In genomic region chr10:96283756-96284155, GRCh38 we compare ENCODE assay signal across 37 cellular contexts. TPM values are rescaled to one million over a fixed set of nuclear protein-coding genes. Genes with fewer than 3 reads are reported as not detected.
"Had no signal": no experiment of that assay in that cellular context is flagged by ENCODE, and none has a peak within 500 bp of the region (broad histone marks: within the 10 kb centered on the region; RNA-seq: fewer than 3 reads in every experiment).

No MANE protein-coding gene starts in this region.

- H3K9me3 ChIP-seq: heart left ventricle, ovary, sigmoid colon had no signal

- H3K27ac Mint-ChIP-seq: activated naive CD4-positive, alpha-beta T cell treated with anti-CD3 and anti-CD28 coated beads for 36 hours; activated naive CD8-positive, alpha-beta T cell treated with anti-CD3 and anti-CD28 coated beads, Interleukin-2, amount 10 ng/mL, durations not matched to agents 7 days and 5 days; activated T-helper 1 cell treated with anti-CD3 and anti-CD28 coated beads, Interleukin-12 subunit alpha, Interleukin-12 subunit beta, Interleukin-2, Interleukin-4 antibody, amounts not matched to agents 30 ng/mL and 10 ng/mL and 1 ng/mL, durations not matched to agents 14 hours and 24 hours and 36 hours; effector memory CD8-positive, alpha-beta T cell; progenitor cell of endocrine pancreas; stimulated activated memory B cell treated with anti-CD40 and anti-IgM and Interleukin-4, amounts not matched to agents 10 μg/mL and 1 μg/mL and 100 μg/mL, for 72 hours; stimulated activated naive CD8-positive, alpha-beta T cell treated with anti-CD3 and anti-CD28 coated beads, Interleukin-15, amount 100 ng/mL, for 72 hours had no signal

- ATAC-seq: activated CD4-positive, CD25-positive, alpha-beta regulatory T cell treated with anti-CD3 and anti-CD28 coated beads, Interleukin-2, amount 50 U/mL, for 24 hours; effector memory CD8-positive, alpha-beta T cell; heart left ventricle; left cardiac atrium; stimulated activated memory B cell treated with anti-CD40 and anti-IgM and Interleukin-4, amounts not matched to agents 10 μg/mL and 1 μg/mL and 100 μg/mL, for 72 hours; stimulated activated naive CD8-positive, alpha-beta T cell treated with anti-CD3 and anti-CD28 coated beads, Interleukin-15, amount 100 ng/mL, for 72 hours had no signal

- H3K27ac ChIP-seq: heart left ventricle, ovary, sigmoid colon, WERI-Rb-1 had no signal

- H3K4me3 ChIP-seq: heart left ventricle, lung, ovary, sigmoid colon had no signal

- H3K36me3 Mint-ChIP-seq: activated naive CD8-positive, alpha-beta T cell treated with anti-CD3 and anti-CD28 coated beads, Interleukin-2, amount 10 ng/mL, durations not matched to agents 7 days and 5 days; stimulated activated memory B cell treated with anti-CD40 and anti-IgM and Interleukin-4, amounts not matched to agents 10 μg/mL and 1 μg/mL and 100 μg/mL, for 72 hours had no signal

- DNase-seq: activated CD4-positive, alpha-beta T cell treated with anti-CD3 and anti-CD28 coated beads for 48 hours; activated CD4-positive, alpha-beta T cell treated with anti-CD3 and anti-CD28 coated beads, Interleukin-2, amount 50 U/mL, for 48 hours; activated CD8-positive, alpha-beta memory T cell treated with anti-CD3 and anti-CD28 coated beads for 24 hours; activated effector memory CD4-positive, alpha-beta T cell treated with anti-CD3 and anti-CD28 coated beads, Interleukin-2, amount 50 U/mL, for 16 hours; activated naive CD4-positive, alpha-beta T cell treated with anti-CD3 and anti-CD28 coated beads for 36 hours; activated naive CD8-positive, alpha-beta T cell treated with anti-CD3 and anti-CD28 coated beads, Interleukin-2, amount 10 ng/mL, durations not matched to agents 7 days and 5 days; activated T-cell treated with anti-CD3 and anti-CD28 coated beads, Interleukin-2, amount 50 U/mL, for 1 hour; amniotic stem cell; caudate nucleus; cortex of kidney; effector memory CD8-positive, alpha-beta T cell; heart left ventricle; left cardiac atrium; mesendoderm; ovary; retina; sigmoid colon; small intestine; stimulated activated CD4-positive, alpha-beta T cell treated with anti-CD3 and anti-CD28 coated beads, Interleukin-1b, Interleukin-23, amount 100 ng/mL, for 48 hours; stimulated activated CD4-positive, alpha-beta T cell treated with anti-CD3 and anti-CD28 coated beads, Interleukin-4, amount 100 ng/mL, for 4 hours; stimulated activated CD8-positive, alpha-beta memory T cell treated with anti-CD3 and anti-CD28 coated beads, Interleukin-4, amount 100 ng/mL, for 48 hours; stimulated activated naive CD8-positive, alpha-beta T cell treated with anti-CD3 and anti-CD28 coated beads, Interleukin-15, amount 100 ng/mL, for 72 hours; substantia nigra; WERI-Rb-1 had no signal

- H3K27me3 ChIP-seq: ovary, sigmoid colon had no signal

- H3K9me3 Mint-ChIP-seq: activated naive CD4-positive, alpha-beta T cell treated with anti-CD3 and anti-CD28 coated beads for 36 hours; activated naive CD8-positive, alpha-beta T cell treated with anti-CD3 and anti-CD28 coated beads, Interleukin-2, amount 10 ng/mL, durations not matched to agents 7 days and 5 days; activated T-helper 1 cell treated with anti-CD3 and anti-CD28 coated beads, Interleukin-12 subunit alpha, Interleukin-12 subunit beta, Interleukin-2, Interleukin-4 antibody, amounts not matched to agents 30 ng/mL and 10 ng/mL and 1 ng/mL, durations not matched to agents 14 hours and 24 hours and 36 hours; effector memory CD8-positive, alpha-beta T cell; stimulated activated naive CD8-positive, alpha-beta T cell treated with anti-CD3 and anti-CD28 coated beads, Interleukin-15, amount 100 ng/mL, for 72 hours had no signal

- H3K4me3 Mint-ChIP-seq: activated naive CD4-positive, alpha-beta T cell treated with anti-CD3 and anti-CD28 coated beads for 36 hours; activated naive CD8-positive, alpha-beta T cell treated with anti-CD3 and anti-CD28 coated beads, Interleukin-2, amount 10 ng/mL, durations not matched to agents 7 days and 5 days; activated T-helper 1 cell treated with anti-CD3 and anti-CD28 coated beads, Interleukin-12 subunit alpha, Interleukin-12 subunit beta, Interleukin-2, Interleukin-4 antibody, amounts not matched to agents 30 ng/mL and 10 ng/mL and 1 ng/mL, durations not matched to agents 14 hours and 24 hours and 36 hours; effector memory CD8-positive, alpha-beta T cell; stimulated activated memory B cell treated with anti-CD40 and anti-IgM and Interleukin-4, amounts not matched to agents 10 μg/mL and 1 μg/mL and 100 μg/mL, for 72 hours; stimulated activated naive CD8-positive, alpha-beta T cell treated with anti-CD3 and anti-CD28 coated beads, Interleukin-15, amount 100 ng/mL, for 72 hours had no signal

- H3K36me3 ChIP-seq: heart left ventricle, ovary, sigmoid colon, WERI-Rb-1 had no signal

- H3K27me3 Mint-ChIP-seq: progenitor cell of endocrine pancreas; stimulated activated memory B cell treated with anti-CD40 and anti-IgM and Interleukin-4, amounts not matched to agents 10 μg/mL and 1 μg/mL and 100 μg/mL, for 72 hours; stimulated activated naive CD8-positive, alpha-beta T cell treated with anti-CD3 and anti-CD28 coated beads, Interleukin-15, amount 100 ng/mL, for 72 hours had no signal

RNA-seq across cellular contexts. Expression of gene BLNK, which starts 12.4 kb away (rescaled TPM):
- total RNA-seq: activated naive CD4-positive, alpha-beta T cell treated with anti-CD3 and anti-CD28 coated beads for 36 hours; activated T-helper 1 cell treated with anti-CD3 and anti-CD28 coated beads, Interleukin-12 subunit alpha, Interleukin-12 subunit beta, Interleukin-2, Interleukin-4 antibody, amounts not matched to agents 30 ng/mL and 10 ng/mL and 1 ng/mL, durations not matched to agents 14 hours and 24 hours and 36 hours; chondrocyte; fibroblast of villous mesenchyme; T-helper 1 cell treated with Interleukin-12 subunit alpha and Interleukin-12 subunit beta and Interleukin-4 antibody, amounts not matched to agents 30 ng/mL and 1 ng/mL, for 36 hours had no signal
- polyA plus RNA-seq: fibroblast of lung, neural cell had no signal

RNA-seq across cellular contexts. Expression of gene DNTT, which starts 20.5 kb away (rescaled TPM):
- total RNA-seq: activated naive CD8-positive, alpha-beta T cell treated with anti-CD3 and anti-CD28 coated beads, Interleukin-2, amount 10 ng/mL, durations not matched to agents 7 days and 5 days; activated T-helper 1 cell treated with anti-CD3 and anti-CD28 coated beads, Interleukin-12 subunit alpha, Interleukin-12 subunit beta, Interleukin-2, Interleukin-4 antibody, amounts not matched to agents 30 ng/mL and 10 ng/mL and 1 ng/mL, durations not matched to agents 14 hours and 24 hours and 36 hours; chondrocyte; fibroblast of lung; fibroblast of villous mesenchyme; heart left ventricle; left cardiac atrium; lung; mucosa of gallbladder; ovary; progenitor cell of endocrine pancreas; sigmoid colon; T-helper 1 cell treated with Interleukin-12 subunit alpha and Interleukin-12 subunit beta and Interleukin-4 antibody, amounts not matched to agents 30 ng/mL and 1 ng/mL, for 36 hours; urinary bladder had no signal
- polyA plus RNA-seq: esophagus, fibroblast of lung, heart left ventricle, lung, neural cell, ovary, sigmoid colon, small intestine, urinary bladder had no signal
